22 cellular contexts compared by ENCODE assay signal in the genomic region with DNA sequence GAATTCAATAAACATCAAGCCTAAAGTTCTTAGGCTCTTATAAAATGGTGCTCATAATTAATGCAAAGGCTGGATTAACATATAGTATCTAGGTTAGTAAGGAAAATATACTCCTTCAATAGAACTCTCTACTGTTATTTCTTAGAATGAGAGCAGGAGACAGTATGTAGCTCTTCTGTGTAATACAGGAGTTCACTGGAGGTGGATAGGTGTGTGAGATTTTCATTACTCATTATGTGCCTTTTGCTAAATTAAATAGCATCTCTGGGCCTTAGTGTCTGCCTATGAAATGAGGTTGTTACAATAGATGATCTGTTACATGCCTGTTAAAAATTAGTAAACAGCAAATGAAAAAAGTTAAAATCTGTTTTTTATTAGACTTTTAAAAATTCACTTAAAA.
"Had no signal": no experiment of that assay in that cellular context is flagged by ENCODE, and none has a peak within 500 bp of the region (broad histone marks: within the 10 kb centered on the region; RNA-seq: fewer than 3 reads in every experiment).

No MANE protein-coding gene starts in this region.

- H3K27me3 Mint-ChIP-seq: naive B cell; stimulated activated naive CD8-positive, alpha-beta T cell treated with anti-CD3 and anti-CD28 coated beads, Interleukin-15, Interleukin-2, amounts not matched to agents 100 ng/mL and 50 ng/mL, for 24 hours had no signal

- H3K27ac Mint-ChIP-seq: mesothelial cell of epicardium; natural killer cell; nephron progenitor cell; neural progenitor cell; stimulated activated naive CD8-positive, alpha-beta T cell treated with anti-CD3 and anti-CD28 coated beads, Interleukin-15, Interleukin-2, amounts not matched to agents 100 ng/mL and 50 ng/mL, for 24 hours had no signal

- H3K4me3 Mint-ChIP-seq: mesothelial cell of epicardium; naive B cell; natural killer cell; nephron progenitor cell; neural progenitor cell; stimulated activated naive CD8-positive, alpha-beta T cell treated with anti-CD3 and anti-CD28 coated beads, Interleukin-15, Interleukin-2, amounts not matched to agents 100 ng/mL and 50 ng/mL, for 24 hours had no signal

- ATAC-seq: left cardiac atrium, left lung, lower lobe of right lung, natural killer cell, psoas muscle, right lobe of liver, upper lobe of right lung had no signal

- H3K4me1 Mint-ChIP-seq: mesothelial cell of epicardium, nephron progenitor cell, neural progenitor cell had no signal

- DNase-seq: hippocampal formation; kidney glomerular epithelial cell; left cardiac atrium; left lung; lower lobe of right lung; mammary epithelial cell; mesendoderm; naive B cell; natural killer cell; nephron progenitor cell; occipital lobe; psoas muscle; right lobe of liver; stimulated activated CD4-positive, alpha-beta T cell treated with anti-CD3 and anti-CD28 coated beads, Interleukin-2, amount 100 ng/mL, for 24 hours; stimulated activated CD4-positive, alpha-beta T cell treated with anti-CD3 and anti-CD28 coated beads, Interleukin-4, amount 100 ng/mL, for 1 hour; stimulated activated naive CD4-positive, alpha-beta T cell; tibial artery; trophoblast cell; upper lobe of right lung had no signal

- H3K9me3 Mint-ChIP-seq: natural killer cell; neural progenitor cell; stimulated activated naive CD8-positive, alpha-beta T cell treated with anti-CD3 and anti-CD28 coated beads, Interleukin-15, Interleukin-2, amounts not matched to agents 100 ng/mL and 50 ng/mL, for 24 hours had no signal
